Comparison of ENCODE assay signal across 30 cellular contexts in the genomic region with DNA sequence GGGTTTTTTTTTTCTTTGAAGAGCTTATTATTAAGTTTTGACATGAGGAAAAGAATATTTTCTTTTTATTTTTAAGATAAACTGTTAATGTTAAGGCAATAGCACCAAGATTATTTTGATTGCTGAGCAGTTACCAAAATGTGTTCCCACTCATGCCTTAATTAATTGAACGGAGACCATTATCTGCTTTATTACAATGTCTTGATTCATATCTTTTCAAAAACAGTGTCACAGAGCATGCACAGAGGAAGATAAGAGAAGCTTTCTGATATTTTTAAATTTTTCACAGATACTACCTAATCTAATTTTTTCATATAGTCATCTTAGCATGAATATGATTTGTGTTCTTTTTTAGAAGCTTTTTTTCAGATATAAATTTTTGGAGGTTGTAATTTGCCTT.
"Had no signal": no experiment of that assay in that cellular context is flagged by ENCODE, and none has a peak within 500 bp of the region (broad histone marks: within the 10 kb centered on the region; RNA-seq: fewer than 3 reads in every experiment).

No MANE protein-coding gene starts in this region.

- DNase-seq: Karpas-422, Kasumi-1, KG1, MG63, MM.1S, MV-4-11, NCI-H1048, NCI-H1092, NCI-H1092 treated with DMSO at 0.1 percent for 48 hours, NCI-H1105, NCI-H1105 treated with DMSO at 0.1 percent for 48 hours, NCI-H1417 treated with DMSO at 0.1 percent for 48 hours, NCI-H1436, NCI-H1436 treated with DMSO at 0.1 percent for 48 hours, NCI-H146, NCI-H187, NCI-H187 treated with DMSO at 0.1 percent for 48 hours, NCI-H1930, NCI-H2029, NCI-H2029 treated with DMSO at 0.1 percent for 48 hours, NCI-H2081, NCI-H2081 treated with DMSO at 0.1 percent for 48 hours, NCI-H2107, NCI-H2171, NCI-H2171 treated with DMSO at 0.1 percent for 48 hours, NCI-H226, NCI-H345, NCI-H446, NCI-H446 treated with DMSO at 0.1 percent for 48 hours had no signal

- H3K36me3 ChIP-seq: MG63 had no signal

- H3K9me3 ChIP-seq: MG63 had no signal

- H3K4me2 ChIP-seq: KMS-11 had no signal

- H3K27me3 ChIP-seq: MG63 had no signal

- H3K4me3 ChIP-seq: MG63 had no signal

- H3K9ac ChIP-seq: KMS-11 had no signal

- H3K27ac ChIP-seq: KMS-11 had no signal
